In genomic region chr9:87119328-87119881, GRCh38 we compare ENCODE assay signal across 12 cellular contexts.
DNase-seq lines count a peak whose midpoint lies in the region; ATAC-seq and TF ChIP-seq lines count a peak whose summit lies in the region.
"Had no signal": no experiment of that assay in that cellular context is flagged by ENCODE, and none has a peak within 500 bp of the region (broad histone marks: within the 10 kb centered on the region; RNA-seq: fewer than 3 reads in every experiment).

No MANE protein-coding gene starts in this region.

- no peak overlapping the region for H2AK5ac ChIP-seq in mesenchymal stem cell (ENCODE audit: low read length, severe bottlenecking)

- H3K18ac ChIP-seq in mesenchymal stem cell (ENCODE audit: low read depth in 1 of 2, low read length in 2 of 2) = peak overlapping the region in 1 of 2 experiments; percentile 37

- CTCF ChIA-PET in CD4-positive, alpha-beta memory T cell (lab: Charles Lee; ENCODE audit: partially characterized antibody) = no interaction called here

- intact Hi-C loops in CD4-positive, alpha-beta memory T cell (cut with micrococcal nuclease) = no loop called here

- no peak overlapping the region for H3K4me2 ChIP-seq in mesenchymal stem cell (ENCODE audit: low read length, poor library complexity, severe bottlenecking)
- H3K4me2 ChIP-seq: BLaER1 treated with 17β-estradiol and CSF1 and Interleukin-3, amounts not matched to agents 10 nM and 100 nM had no signal

- POLR2A ChIA-PET in CD4-positive, alpha-beta memory T cell (lab: Charles Lee; ENCODE audit: partially characterized antibody) = no interaction called here

- no peaks in the 10 kb centered on the region for H3K4me1 ChIP-seq in mesenchymal stem cell (ENCODE audit: control insufficient read depth, insufficient read depth, low read depth, low read length)
- H3K4me1 ChIP-seq in CD4-positive, alpha-beta memory T cell (ENCODE audit: insufficient read depth, low read length) = no peaks in the 10 kb centered on the region

- H3K9ac ChIP-seq in mesenchymal stem cell (ENCODE audit: low read length) = peak overlapping the region; percentile 8
- H3K9ac ChIP-seq: BLaER1 treated with 17β-estradiol and CSF1 and Interleukin-3, amounts not matched to agents 10 nM and 100 nM had no signal

- no peaks in the 10 kb centered on the region for H3K27me3 ChIP-seq in mesenchymal stem cell (ENCODE audit: control insufficient read depth in 1 of 2, insufficient read depth in 1 of 2, low read length in 2 of 2)
- H3K27me3 ChIP-seq in CD4-positive, alpha-beta memory T cell (ENCODE audit: insufficient read depth, low read length) = no peaks in the 10 kb centered on the region
- H3K27me3 ChIP-seq: BLaER1 treated with 17β-estradiol and CSF1 and Interleukin-3, amounts not matched to agents 10 nM and 100 nM had no signal

- H3K27me3 Mint-ChIP-seq in CD4-positive, alpha-beta memory T cell = peaks cover 6 to 9% of the 10 kb centered on the region in 2 donors

- H2AFZ ChIP-seq in mesenchymal stem cell (ENCODE audit: low read depth, low read length) = no peak overlapping the region

- ATAC-seq in HG02981 (IDR thresholded peaks at IDR 0.05; ENCODE audit: unreplicated experiment) = no peak

- H3K23ac ChIP-seq in mesenchymal stem cell (ENCODE audit: low read length in 2 of 2) = no peak overlapping the region

- no peaks in the 10 kb centered on the region for H3K36me3 Mint-ChIP-seq in CD4-positive, alpha-beta memory T cell

- no peak overlapping the region for H3K4ac ChIP-seq in mesenchymal stem cell (ENCODE audit: low read depth in 1 of 2, low read length in 2 of 2)

- no peaks in the 10 kb centered on the region for H3K36me3 ChIP-seq in mesenchymal stem cell (ENCODE audit: control insufficient read depth in 1 of 2, insufficient read depth in 2 of 2, low read depth in 1 of 2, low read length in 2 of 2)
- H3K36me3 ChIP-seq in CD4-positive, alpha-beta memory T cell (ENCODE audit: insufficient read depth, low read length) = no peaks in the 10 kb centered on the region
- H3K36me3 ChIP-seq: BLaER1 treated with 17β-estradiol and CSF1 and Interleukin-3, amounts not matched to agents 10 nM and 100 nM; spleen had no signal

- peaks cover 0 to 2% (median 0%) of the 10 kb centered on the region in 8 donors for H3K9me3 Mint-ChIP-seq in CD4-positive, alpha-beta memory T cell
- H3K9me3 Mint-ChIP-seq: activated naive CD4-positive, alpha-beta T cell treated with anti-CD3 and anti-CD28 coated beads for 36 hours had no signal

- H3K79me1 ChIP-seq in mesenchymal stem cell (replicated peaks; ENCODE audit: low read length, poor library complexity, severe bottlenecking) = no peaks in the 10 kb centered on the region

- H3K27ac ChIP-seq in 22Rv1 = peak overlapping the region; percentile 90
- no peak overlapping the region for H3K27ac ChIP-seq in mesenchymal stem cell (ENCODE audit: low read length, poor library complexity, severe bottlenecking)
- no peak overlapping the region for H3K27ac ChIP-seq in CD4-positive, alpha-beta memory T cell (ENCODE audit: low read depth, low read length)
- H3K27ac ChIP-seq: BLaER1 treated with 17β-estradiol and CSF1 and Interleukin-3, amounts not matched to agents 10 nM and 100 nM; spleen had no signal

- H2BK15ac ChIP-seq in mesenchymal stem cell (ENCODE audit: low read depth, poor library complexity, severe bottlenecking) = no peak overlapping the region

- peak overlapping the region; percentile 59 for H4K91ac ChIP-seq in mesenchymal stem cell (ENCODE audit: low read length)

- H2BK5ac ChIP-seq in mesenchymal stem cell (ENCODE audit: low read depth, low read length, poor library complexity, severe bottlenecking) = no peak overlapping the region

- peak overlapping the region in 1 of 2 experiments; percentile 33 for H2BK12ac ChIP-seq in mesenchymal stem cell (ENCODE audit: low read length in 2 of 2)

- no peaks in the 10 kb centered on the region for H3K4me1 Mint-ChIP-seq in CD4-positive, alpha-beta memory T cell

- 36% methylated on average over 8 of the region's 11 CpGs for WGBS in mesenchymal stem cell

- DNase-seq in LHCN-M2 (ENCODE audit: low read depth) (peak; percentile 68), dermis microvascular lymphatic vessel endothelial cell (ENCODE audit: low read depth in 2 of 2) (peak; percentile 1 to 32), mesenchymal stem cell (peak; percentile 90), activated gamma-delta T cell (lab: John Stamatoyannopoulos, UW) (no peak), HuH-7 (ENCODE audit: low spot score) (no peak)
- no peak for DNase-seq in CD4-positive, alpha-beta memory T cell
- DNase-seq: activated naive CD4-positive, alpha-beta T cell treated with anti-CD3 and anti-CD28 coated beads for 36 hours; NCI-H524; spleen had no signal

- H3K9me3 ChIP-seq in mesenchymal stem cell (ENCODE audit: control insufficient read depth, low read length) = no peaks in the 10 kb centered on the region
- H3K9me3 ChIP-seq in CD4-positive, alpha-beta memory T cell (ENCODE audit: control insufficient read depth in 1 of 2, low read length in 2 of 2) = no peaks in the 10 kb centered on the region
- H3K9me3 ChIP-seq: BLaER1 treated with 17β-estradiol and CSF1 and Interleukin-3, amounts not matched to agents 10 nM and 100 nM; spleen had no signal

- no peak overlapping the region for H2BK120ac ChIP-seq in mesenchymal stem cell (ENCODE audit: low read depth, low read length)

- H3K4me3 Mint-ChIP-seq in CD4-positive, alpha-beta memory T cell = no peak overlapping the region
- H3K4me3 Mint-ChIP-seq: activated naive CD4-positive, alpha-beta T cell treated with anti-CD3 and anti-CD28 coated beads for 36 hours had no signal

- no peak overlapping the region for H3K14ac ChIP-seq in mesenchymal stem cell (ENCODE audit: low read length in 2 of 2)

- peak overlapping the region; percentile 81 for H4K8ac ChIP-seq in mesenchymal stem cell (ENCODE audit: low read length)

- H3K27ac Mint-ChIP-seq in CD4-positive, alpha-beta memory T cell = no peak overlapping the region
- H3K27ac Mint-ChIP-seq: activated naive CD4-positive, alpha-beta T cell treated with anti-CD3 and anti-CD28 coated beads for 36 hours had no signal

- TF ChIP-seq CTCF in 22Rv1 (IDR thresholded peaks at IDR 0.05) = no peak

- no peak overlapping the region for H3K4me3 ChIP-seq in mesenchymal stem cell (ENCODE audit: insufficient read depth in 1 of 2, low read depth in 1 of 2, low read length in 2 of 2)
- no peak overlapping the region for H3K4me3 ChIP-seq in CD4-positive, alpha-beta memory T cell (ENCODE audit: low read length in 2 of 2)
- H3K4me3 ChIP-seq: BLaER1 treated with 17β-estradiol and CSF1 and Interleukin-3, amounts not matched to agents 10 nM and 100 nM; spleen had no signal

Comparison
In these comparisons a context has a peak if more than half of its experiments do, and no peak if none do; other contexts are left out.
1. DNase-seq: peak in LHCN-M2 (single experiment), dermis microvascular lymphatic vessel endothelial cell (2 of 2) and mesenchymal stem cell (single experiment); none in CD4-positive, alpha-beta memory T cell (0 of 5), activated gamma-delta T cell (single experiment) and HuH-7 (single experiment).